In genomic region chr2:160928854-160929301, GRCh38 we compare ENCODE assay signal across 18 cellular contexts.
DNase-seq lines count a peak whose midpoint lies in the region; TF ChIP-seq lines count a peak whose summit lies in the region.
"Had no signal": no experiment of that assay in that cellular context is flagged by ENCODE, and none has a peak within 500 bp of the region (broad histone marks: within the 10 kb centered on the region; RNA-seq: fewer than 3 reads in every experiment).

No MANE protein-coding gene starts in this region.

- TF ChIP-seq CTCF in AG10803 (conservative IDR thresholded peaks at IDR 0.05; ENCODE audit: low read length) = no peak
- no peak for TF ChIP-seq CTCF in KMS-11 (conservative IDR thresholded peaks at IDR 0.05; ENCODE audit: low read depth, low read length)
- no peak for TF ChIP-seq CTCF in choroid plexus epithelial cell (conservative IDR thresholded peaks at IDR 0.05; ENCODE audit: low read depth, low read length)
- no peak for TF ChIP-seq CTCF in GM10266 (IDR thresholded peaks at IDR 0.05; ENCODE audit: control insufficient read depth, insufficient read depth, low read depth, missing control alignments)

- H3K9ac ChIP-seq in KMS-11 = no peak overlapping the region

- no peak overlapping the region for H2AFZ ChIP-seq in KMS-11 (ENCODE audit: low read depth)

- H3K27ac ChIP-seq in KMS-11 = no peak overlapping the region
- H3K27ac ChIP-seq: heart right ventricle had no signal

- H3K36me3 ChIP-seq in KMS-11 (ENCODE audit: insufficient read depth) = no peaks in the 10 kb centered on the region
- H3K36me3 ChIP-seq: heart right ventricle had no signal

- H4K20me1 ChIP-seq in KMS-11 (ENCODE audit: insufficient read depth) = no peaks in the 10 kb centered on the region

- peak; percentile 98 for DNase-seq in AG10803 (ENCODE audit: low read depth)
- DNase-seq in choroid plexus epithelial cell (ENCODE audit: low read depth) = peak; percentile 87
- DNase-seq in myocyte (ENCODE audit: low read depth) = peak; percentile 38
- DNase-seq in NK-92 (lab: John Stamatoyannopoulos, UW; ENCODE audit: unreplicated experiment) = no peak
- DNase-seq in GM10266 (ENCODE audit: extremely low spot score) = no peak
- DNase-seq in NCI-H187 (lab: John Stamatoyannopoulos, UW) = no peak
- no peak for DNase-seq in SKM-1 (lab: John Stamatoyannopoulos, UW; ENCODE audit: unreplicated experiment)
- DNase-seq: activated CD4-positive, alpha-beta T cell treated with anti-CD3 and anti-CD28 coated beads for 48 hours; activated T-cell treated with anti-CD3 and anti-CD28 coated beads, Interleukin-2, amount 50 U/mL, for 24 hours; AML-193; cerebellar nuclear complex; heart right ventricle; kidney; NCI-H1105 treated with DMSO at 0.1 percent for 48 hours; NCI-H2227 treated with DMSO at 0.1 percent for 48 hours; occipital lobe; stimulated activated naive CD8-positive, alpha-beta T cell treated with anti-CD3 and anti-CD28 coated beads, Interleukin-15, amount 100 ng/mL, for 72 hours had no signal

- H3K4me1 ChIP-seq in KMS-11 (ENCODE audit: low read depth, poor library complexity, severe bottlenecking) = peaks cover 29% of the 10 kb centered on the region

- peak overlapping the region; percentile 43 for H3K4me2 ChIP-seq in KMS-11

- no peaks in the 10 kb centered on the region for H3K27me3 ChIP-seq in KMS-11 (ENCODE audit: insufficient read depth, low read depth)
- H3K27me3 ChIP-seq: heart right ventricle had no signal

- H3K79me2 ChIP-seq in KMS-11 (ENCODE audit: insufficient read depth, low read depth) = no peaks in the 10 kb centered on the region

- no peak overlapping the region for H3K4me3 ChIP-seq in AG10803 (ENCODE audit: low read length)
- H3K4me3 ChIP-seq in KMS-11 (IDR thresholded peaks at IDR 0.05; ENCODE audit: insufficient read depth, low read depth, low read length) = no peak overlapping the region
- H3K4me3 ChIP-seq in choroid plexus epithelial cell (ENCODE audit: low read depth, low read length) = no peak overlapping the region
- H3K4me3 ChIP-seq: heart right ventricle had no signal

Comparison
In these comparisons a context has a peak if more than half of its experiments do, and no peak if none do; other contexts are left out.
1. DNase-seq: peak in AG10803 (single experiment), choroid plexus epithelial cell (single experiment) and myocyte (single experiment); none in NK-92 (single experiment), GM10266 (single experiment), NCI-H187 (0 of 2) and SKM-1 (single experiment).